8 cellular contexts compared by ENCODE assay signal in genomic region chr7:140673770-140674155, GRCh38. TPM values are rescaled to one million over a fixed set of nuclear protein-coding genes. Genes with fewer than 3 reads are reported as not detected.
DNase-seq lines count a peak whose midpoint lies in the region; ATAC-seq and TF ChIP-seq lines count a peak whose summit lies in the region.

No MANE protein-coding gene starts in this region.

- intact Hi-C loops in naive thymus-derived CD4-positive, alpha-beta T cell (cut with micrococcal nuclease), result loop anchor here (1.0 to 10.0 kb wide), 12 partner anchors 23 to 1065 kb away; partner anchors contain the start of genes BRAF (in 2 of the 2), NDUFB2 (in 2 of the 2), SSBP1 (in 2 of the 2) and AGK (in 1 of the 2)

- no peaks in the 10 kb centered on the region for H3K27me3 ChIP-seq in naive thymus-derived CD4-positive, alpha-beta T cell (ENCODE audit: control insufficient read depth in 2 of 2, insufficient read depth in 2 of 2, low read length in 2 of 2)

- peak overlapping the region; percentile 87 to 89 for H3K27ac Mint-ChIP-seq in effector memory CD8-positive, alpha-beta T cell
- H3K27ac Mint-ChIP-seq in naive thymus-derived CD4-positive, alpha-beta T cell, result peak overlapping the region; percentile 68 to 97 (median 88)

- H3K4me3 ChIP-seq in AG10803 (ENCODE audit: low read length), result peak overlapping the region; percentile 78
- peak overlapping the region; percentile 82 for H3K4me3 ChIP-seq in naive thymus-derived CD4-positive, alpha-beta T cell (ENCODE audit: low read length)

- CTCF ChIA-PET in naive thymus-derived CD4-positive, alpha-beta T cell (lab: Charles Lee), result interaction anchor here (0.7 to 1.1 kb wide), 2 partner anchors 21 to 344 kb away, joined by 3 read pairs; no protein-coding TSS in a partner anchor

- POLR2A ChIA-PET in naive thymus-derived CD4-positive, alpha-beta T cell (lab: Charles Lee), result interaction anchor here (0.7 to 3.2 kb wide), 13 partner anchors 9 to 340 kb away, joined by 3 to 26 read pairs (median 3); partner anchors contain the start of genes BRAF and NDUFB2

- H3K27me3 Mint-ChIP-seq in effector memory CD8-positive, alpha-beta T cell, result no peaks in the 10 kb centered on the region
- peaks cover 0 to 1% (median 0%) of the 10 kb centered on the region in 5 donors for H3K27me3 Mint-ChIP-seq in naive thymus-derived CD4-positive, alpha-beta T cell

- peaks cover 11 to 14% of the 10 kb centered on the region in 2 donors for H3K4me1 ChIP-seq in naive thymus-derived CD4-positive, alpha-beta T cell (ENCODE audit: control insufficient read depth in 2 of 2, insufficient read depth in 2 of 2, low read length in 2 of 2)

- peaks cover 6% of the 10 kb centered on the region for H3K36me3 Mint-ChIP-seq in effector memory CD8-positive, alpha-beta T cell (ENCODE audit: insufficient read depth)
- peaks cover 0 to 15% (median 9%) of the 10 kb centered on the region in 5 donors for H3K36me3 Mint-ChIP-seq in naive thymus-derived CD4-positive, alpha-beta T cell

- no peaks in the 10 kb centered on the region for H3K9me3 ChIP-seq in naive thymus-derived CD4-positive, alpha-beta T cell (ENCODE audit: control insufficient read depth in 2 of 3, low read length in 3 of 3)

- ATAC-seq in effector memory CD8-positive, alpha-beta T cell (replicated peaks), result no peak
- ATAC-seq in naive thymus-derived CD4-positive, alpha-beta T cell, result no peak
- ATAC-seq in HG02885 (IDR thresholded peaks at IDR 0.05; ENCODE audit: poor library complexity, unreplicated experiment), result no peak
- ATAC-seq in HG03139 (IDR thresholded peaks at IDR 0.05; ENCODE audit: unreplicated experiment), result no peak
- ATAC-seq in GM18502 (IDR thresholded peaks at IDR 0.05; ENCODE audit: poor library complexity, unreplicated experiment), result no peak
- no peak for ATAC-seq in GM21528 (IDR thresholded peaks at IDR 0.05; ENCODE audit: low FRiP score, unreplicated experiment)

- peaks cover 27 to 28% of the 10 kb centered on the region in 2 donors for H3K4me1 Mint-ChIP-seq in effector memory CD8-positive, alpha-beta T cell (ENCODE audit: low read depth in 2 of 2)
- H3K4me1 Mint-ChIP-seq in naive thymus-derived CD4-positive, alpha-beta T cell, result peaks cover 20 to 43% (median 37%) of the 10 kb centered on the region in 7 donors

- peaks cover 0 to 24% (median 0%) of the 10 kb centered on the region in 3 experiments for H3K36me3 ChIP-seq in naive thymus-derived CD4-positive, alpha-beta T cell (ENCODE audit: control insufficient read depth in 2 of 3, insufficient read depth in 3 of 3, low read length in 3 of 3)

- DNase-seq in AG10803 (ENCODE audit: low read depth), result no peak
- peak; percentile 79 to 81 for DNase-seq in NCI-H526 (lab: John Stamatoyannopoulos, UW)
- DNase-seq in effector memory CD8-positive, alpha-beta T cell, result no peak
- DNase-seq in naive thymus-derived CD4-positive, alpha-beta T cell, result no peak

- no peaks in the 10 kb centered on the region for H3K9me3 Mint-ChIP-seq in effector memory CD8-positive, alpha-beta T cell
- H3K9me3 Mint-ChIP-seq in naive thymus-derived CD4-positive, alpha-beta T cell, result no peaks in the 10 kb centered on the region

- H3K4me3 Mint-ChIP-seq in effector memory CD8-positive, alpha-beta T cell, result peak overlapping the region; percentile 86 to 91
- peak overlapping the region; percentile 81 to 94 (median 89) for H3K4me3 Mint-ChIP-seq in naive thymus-derived CD4-positive, alpha-beta T cell

- peak overlapping the region; percentile 91 for H3K27ac ChIP-seq in naive thymus-derived CD4-positive, alpha-beta T cell (ENCODE audit: low read depth, low read length)

- TF ChIP-seq CTCF in AG10803 (conservative IDR thresholded peaks at IDR 0.05; ENCODE audit: low read length), result no peak

RNA-seq across cellular contexts. Expression of gene ADCK2, which starts 1.0 kb away (rescaled TPM):
- total RNA-seq in naive thymus-derived CD4-positive, alpha-beta T cell, result 10 to 100 TPM; 15.2 to 19.0 (median 18.3) TPM
- 10 to 100 TPM; 32.2 to 34.2 TPM for polyA plus RNA-seq in naive thymus-derived CD4-positive, alpha-beta T cell

RNA-seq across cellular contexts. Expression of gene NDUFB2, which starts 22.7 kb away (rescaled TPM):
- 100 to 1,000 TPM in 1 of 5 experiments, 10 to 100 TPM in 4; 88.3 to 184 (median 94.0) TPM for total RNA-seq in naive thymus-derived CD4-positive, alpha-beta T cell
- 100 to 1,000 TPM; 372 to 507 TPM for polyA plus RNA-seq in naive thymus-derived CD4-positive, alpha-beta T cell

RNA-seq across cellular contexts. Expression of gene DENND2A, which starts 33.1 kb away (rescaled TPM):
- total RNA-seq in naive thymus-derived CD4-positive, alpha-beta T cell, result not detected
- not detected for polyA plus RNA-seq in naive thymus-derived CD4-positive, alpha-beta T cell

Comparison
In these comparisons a context has a peak if more than half of its experiments do, and no peak if none do; other contexts are left out.
1. DNase-seq: peak in NCI-H526 (2 of 2); none in AG10803 (single experiment), effector memory CD8-positive, alpha-beta T cell (0 of 3) and naive thymus-derived CD4-positive, alpha-beta T cell (0 of 9).